Comparison of ENCODE assay signal across 10 cellular contexts in genomic region chr9:85715587-85715986, GRCh38. TPM values are rescaled to one million over a fixed set of nuclear protein-coding genes. Genes with fewer than 3 reads are reported as not detected.
DNase-seq lines count a peak whose midpoint lies in the region; ATAC-seq lines count a peak whose summit lies in the region.
"Had no signal": no experiment of that assay in that cellular context is flagged by ENCODE, and none has a peak within 500 bp of the region (broad histone marks: within the 10 kb centered on the region; RNA-seq: fewer than 3 reads in every experiment).

No MANE protein-coding gene starts in this region.

- DNase-seq in activated naive CD8-positive, alpha-beta T cell treated with anti-CD3 and anti-CD28 coated beads for 36 hours: no peak
- DNase-seq in ecto neural progenitor cell (ENCODE audit: low spot score): no peak
- DNase-seq in glomerular visceral epithelial cell (ENCODE audit: extremely low spot score): no peak
- DNase-seq in NCI-H2081 treated with DMSO at 0.1 percent for 48 hours (lab: John Stamatoyannopoulos, UW): no peak
- DNase-seq in NCI-H526 treated with DMSO at 0.1 percent for 48 hours (lab: John Stamatoyannopoulos, UW): no peak

- H3K9ac ChIP-seq in BLaER1 treated with 17β-estradiol and CSF1 and Interleukin-3, amounts not matched to agents 10 nM and 100 nM: peak overlapping the region in 8 of 11 experiments; percentile 29 to 71 (median 64); a peak in 14 of 22 replicates

- peaks cover 10% of the 10 kb centered on the region for H3K9me3 Mint-ChIP-seq in activated naive CD8-positive, alpha-beta T cell treated with anti-CD3 and anti-CD28 coated beads for 36 hours

- peak overlapping the region in 9 of 11 experiments; percentile 32 to 91 (median 76); a peak in 17 of 22 replicates for H3K4me2 ChIP-seq in BLaER1 treated with 17β-estradiol and CSF1 and Interleukin-3, amounts not matched to agents 10 nM and 100 nM

- H3K4me1 ChIP-seq in BLaER1 treated with 17β-estradiol and CSF1 and Interleukin-3, amounts not matched to agents 10 nM and 100 nM: peaks cover 9 to 61% (median 35%) of the 10 kb centered on the region in 10 experiments; a peak in 19 of 20 replicates

- H3K4me1 Mint-ChIP-seq in activated naive CD8-positive, alpha-beta T cell treated with anti-CD3 and anti-CD28 coated beads for 36 hours: peaks cover 25% of the 10 kb centered on the region

- peak; percentile 61 for ATAC-seq in GM19395 (IDR thresholded peaks at IDR 0.05; ENCODE audit: unreplicated experiment)
- peak; percentile 73 for ATAC-seq in HG03354 (IDR thresholded peaks at IDR 0.05; ENCODE audit: poor library complexity, severe bottlenecking, unreplicated experiment)

- peaks cover 5 to 27% (median 16%) of the 10 kb centered on the region in 11 experiments; a peak in 17 of 22 replicates for H3K36me3 ChIP-seq in BLaER1 treated with 17β-estradiol and CSF1 and Interleukin-3, amounts not matched to agents 10 nM and 100 nM

- peak overlapping the region in 10 of 11 experiments; percentile 44 to 90 (median 78); a peak in 18 of 22 replicates for H3K27ac ChIP-seq in BLaER1 treated with 17β-estradiol and CSF1 and Interleukin-3, amounts not matched to agents 10 nM and 100 nM

- no peaks in the 10 kb centered on the region for H3K27me3 Mint-ChIP-seq in activated naive CD8-positive, alpha-beta T cell treated with anti-CD3 and anti-CD28 coated beads for 36 hours

- peak overlapping the region in 3 of 10 experiments; percentile 15 to 31 (median 19); a peak in 2 of 20 replicates for H3K4me3 ChIP-seq in BLaER1 treated with 17β-estradiol and CSF1 and Interleukin-3, amounts not matched to agents 10 nM and 100 nM

- H3K27me3 ChIP-seq in BLaER1 treated with 17β-estradiol and CSF1 and Interleukin-3, amounts not matched to agents 10 nM and 100 nM: no peaks in the 10 kb centered on the region

- H3K4me3 Mint-ChIP-seq in activated naive CD8-positive, alpha-beta T cell treated with anti-CD3 and anti-CD28 coated beads for 36 hours: no peak overlapping the region
- H3K4me3 Mint-ChIP-seq: mesothelial cell of epicardium; T-helper 1 cell treated with Interleukin-12 subunit alpha and Interleukin-12 subunit beta and Interleukin-4 antibody, amounts not matched to agents 30 μg/mL and 1 μg/mL, for 36 hours had no signal

- peak overlapping the region; percentile 62 for H3K27ac Mint-ChIP-seq in activated naive CD8-positive, alpha-beta T cell treated with anti-CD3 and anti-CD28 coated beads for 36 hours
- H3K27ac Mint-ChIP-seq: mesothelial cell of epicardium; T-helper 1 cell treated with Interleukin-12 subunit alpha and Interleukin-12 subunit beta and Interleukin-4 antibody, amounts not matched to agents 30 μg/mL and 1 μg/mL, for 36 hours had no signal

- peaks cover 24% of the 10 kb centered on the region for H3K36me3 Mint-ChIP-seq in activated naive CD8-positive, alpha-beta T cell treated with anti-CD3 and anti-CD28 coated beads for 36 hours

- H3K9me3 ChIP-seq in BLaER1 treated with 17β-estradiol and CSF1 and Interleukin-3, amounts not matched to agents 10 nM and 100 nM (replicated peaks in 1 of 11): peaks cover 10 to 27% (median 16%) of the 10 kb centered on the region in 11 experiments; a peak in 20 of 22 replicates

- H4K20me1 ChIP-seq in BLaER1 treated with 17β-estradiol and CSF1 and Interleukin-3, amounts not matched to agents 10 nM and 100 nM: peaks cover 0 to 13% (median 3%) of the 10 kb centered on the region in 11 experiments; a peak in 5 of 22 replicates

RNA-seq across cellular contexts. Expression of gene AGTPBP1, which starts 26.2 kb away (rescaled TPM):
- 10 to 100 TPM; 31.9 to 35.6 TPM for total RNA-seq in activated naive CD8-positive, alpha-beta T cell treated with anti-CD3 and anti-CD28 coated beads for 36 hours
